Comparison of ENCODE assay signal across 10 cellular contexts in genomic region chr14:67513631-67514108, GRCh38. TPM values are rescaled to one million over a fixed set of nuclear protein-coding genes. Genes with fewer than 3 reads are reported as not detected.
DNase-seq lines count a peak whose midpoint lies in the region; ATAC-seq and TF ChIP-seq lines count a peak whose summit lies in the region.
"Had no signal": no experiment of that assay in that cellular context is flagged by ENCODE, and none has a peak within 500 bp of the region (broad histone marks: within the 10 kb centered on the region; RNA-seq: fewer than 3 reads in every experiment).

No MANE protein-coding gene starts in this region.

- TF ChIP-seq CTCF in prostate gland (IDR thresholded peaks at IDR 0.05) (no peak), left lung (IDR thresholded peaks at IDR 0.05) (no peak)

- WGBS in prostate gland, result 87% methylated on average over 1 of the region's 1 CpG

- intact Hi-C loops in prostate gland (cut with DNase I), result loop anchor here (2.0 kb wide), 1 partner anchor 85 kb away; no protein-coding TSS in a partner anchor
- intact Hi-C loops in left lung (cut with DNase I), result no loop called here

- H3K4me3 ChIP-seq in effector memory CD4-positive, alpha-beta T cell (ENCODE audit: insufficient read depth, low read depth, low read length, poor library complexity, severe bottlenecking), result no peak overlapping the region
- H3K4me3 ChIP-seq in prostate gland (no peak overlapping the region), SJCRH30 (no peak overlapping the region), left lung (no peak overlapping the region)

- H3K9me3 ChIP-seq in effector memory CD4-positive, alpha-beta T cell (ENCODE audit: control insufficient read depth, low read length), result no peaks in the 10 kb centered on the region
- H3K9me3 ChIP-seq in prostate gland (no peaks in the 10 kb centered on the region), SJCRH30 (replicated peaks) (no peaks in the 10 kb centered on the region), left lung (no peaks in the 10 kb centered on the region)

- TF ChIP-seq POLR2A in prostate gland (IDR thresholded peaks at IDR 0.05), result no peak

- H3K27ac ChIP-seq in effector memory CD4-positive, alpha-beta T cell (ENCODE audit: insufficient read depth, low read length, poor library complexity, severe bottlenecking), result peak overlapping the region; percentile 71
- peak overlapping the region; percentile 71 to 79 for H3K27ac ChIP-seq in prostate gland
- H3K27ac ChIP-seq in SJCRH30, result no peak overlapping the region
- H3K27ac ChIP-seq in left lung, result peak overlapping the region in 1 of 2 donors; percentile 24

- ATAC-seq in left lung, result no peak

- peak; percentile 95 for DNase-seq in G401 (ENCODE audit: low spot score)
- peak; percentile 46 for DNase-seq in NCI-H2196 (lab: John Stamatoyannopoulos, UW; ENCODE audit: unreplicated experiment)
- no peak for DNase-seq in effector memory CD4-positive, alpha-beta T cell
- DNase-seq in prostate gland (ENCODE audit: low spot score), result no peak
- no peak for DNase-seq in NCI-H1092 (lab: John Stamatoyannopoulos, UW)
- no peak for DNase-seq in SJCRH30
- DNase-seq in NCI-H82 treated with DMSO at 0.1 percent for 48 hours (lab: John Stamatoyannopoulos, UW; ENCODE audit: unreplicated experiment), result no peak
- no peak for DNase-seq in left lung
- DNase-seq: stimulated activated CD4-positive, alpha-beta T cell treated with anti-CD3 and anti-CD28 coated beads, Interleukin-2, amount 100 ng/mL, for 48 hours had no signal

- peaks cover 7% of the 10 kb centered on the region for H3K4me1 ChIP-seq in effector memory CD4-positive, alpha-beta T cell (ENCODE audit: control insufficient read depth, insufficient read depth, low read length, poor library complexity, severe bottlenecking)
- H3K4me1 ChIP-seq in prostate gland (replicated peaks), result no peaks in the 10 kb centered on the region
- H3K4me1 ChIP-seq in SJCRH30, result no peaks in the 10 kb centered on the region
- peaks cover 0 to 38% of the 10 kb centered on the region in 2 donors for H3K4me1 ChIP-seq in left lung

- no peaks in the 10 kb centered on the region for H3K36me3 ChIP-seq in effector memory CD4-positive, alpha-beta T cell (ENCODE audit: control insufficient read depth, insufficient read depth, low read length)
- no peaks in the 10 kb centered on the region for H3K36me3 ChIP-seq in prostate gland
- no peaks in the 10 kb centered on the region for H3K36me3 ChIP-seq in SJCRH30
- no peaks in the 10 kb centered on the region for H3K36me3 ChIP-seq in left lung

- H3K27me3 ChIP-seq in effector memory CD4-positive, alpha-beta T cell (replicated peaks; ENCODE audit: control insufficient read depth, insufficient read depth, low read length, poor library complexity, severe bottlenecking), result no peaks in the 10 kb centered on the region
- H3K27me3 ChIP-seq in prostate gland (replicated peaks; ENCODE audit: insufficient read depth) (no peaks in the 10 kb centered on the region), SJCRH30 (0 out of 2 replicates have a peak, but pooled peaks cover 7% of the 10 kb centered on the region), left lung (no peaks in the 10 kb centered on the region)

- in situ Hi-C loops in G401 (cut with HindIII; ENCODE audit: low sequenced_read_pairs), result no loop called here

RNA-seq across cellular contexts. Expression of gene PLEKHH1, which starts 19.4 kb away (rescaled TPM):
- 4.8 and 8.6 TPM in 2 replicates for total RNA-seq in G401 (2014; rRNA removed; shearing (Covaris generic))
- 10 to 100 TPM; 57.9 to 92.7 TPM for total RNA-seq in prostate gland
- total RNA-seq in SJCRH30 (2014; rRNA removed; shearing (Covaris generic)), result 0.30 and 0.75 TPM in 2 replicates
- 1 to 10 TPM; 1.2 to 2.7 TPM for total RNA-seq in left lung

RNA-seq across cellular contexts. Expression of gene TMEM229B, which starts 25.1 kb away (rescaled TPM):
- total RNA-seq in G401 (2014; rRNA removed; shearing (Covaris generic)), result 0.18 and 0.41 TPM in 2 replicates
- total RNA-seq in prostate gland (10 to 100 TPM in 1 of 2 donors, 1 to 10 TPM in 1; 5.7 to 85.4 TPM), left lung (1 to 10 TPM; 3.1 to 7.7 TPM)
- not detected in 2 replicates for total RNA-seq in SJCRH30 (2014; rRNA removed; shearing (Covaris generic))
- total RNA-seq: LHCN-M2 had no signal

Comparison
In these comparisons a context has a peak if more than half of its experiments do, and no peak if none do; other contexts are left out.
1. DNase-seq: peak in G401 (single experiment) and NCI-H2196 (single experiment); none in effector memory CD4-positive, alpha-beta T cell (0 of 3), prostate gland (single experiment), NCI-H1092 (single experiment), SJCRH30 (0 of 2), NCI-H82 treated with DMSO at 0.1 percent for 48 hours (single experiment) and left lung (0 of 2).